ENCODE assay signal across 8 cellular contexts in genomic region chr3:33718595-33718907, GRCh38. TPM values are rescaled to one million over a fixed set of nuclear protein-coding genes. Genes with fewer than 3 reads are reported as not detected.
DNase-seq lines count a peak whose midpoint lies in the region; ATAC-seq and TF ChIP-seq lines count a peak whose summit lies in the region.

No MANE protein-coding gene starts in this region.

- peak; percentile 6 for DNase-seq in NCI-H510A treated with DMSO at 0.1 percent for 48 hours (lab: John Stamatoyannopoulos, UW)
- DNase-seq in NCI-H510A (lab: John Stamatoyannopoulos, UW) = no peak
- DNase-seq in SK-N-DZ (ENCODE audit: low spot score) = peak; percentile 5
- DNase-seq in foreskin fibroblast = no peak
- no peak for DNase-seq in gastrocnemius medialis
- no peak for DNase-seq in NCI-H146 (lab: John Stamatoyannopoulos, UW)
- DNase-seq in NK-92 treated with Interleukin-12 subunit alpha and Interleukin-12 subunit beta, amount 100 ng/mL, for 24 hours (lab: John Stamatoyannopoulos, UW) = no peak

- no peaks in the 10 kb centered on the region for H3K9me3 ChIP-seq in gastrocnemius medialis

- H3K4me3 ChIP-seq in foreskin fibroblast (ENCODE audit: low read depth in 1 of 2, low read length in 2 of 2) = peak overlapping the region; percentile 80
- H3K4me3 ChIP-seq in gastrocnemius medialis = peak overlapping the region; percentile 82 to 93 (median 88)

- no peak for TF ChIP-seq CTCF in foreskin fibroblast (IDR thresholded peaks at IDR 0.05; ENCODE audit: low read depth, low read length)
- TF ChIP-seq CTCF in gastrocnemius medialis (IDR thresholded peaks at IDR 0.05 in 4 of 5, conservative IDR thresholded peaks at IDR 0.05 in 1 of 5) = no peak

- no peak for TF ChIP-seq POLR2A in gastrocnemius medialis (IDR thresholded peaks at IDR 0.05)

- H3K27me3 ChIP-seq in gastrocnemius medialis = no peaks in the 10 kb centered on the region

- H3K4me1 ChIP-seq in gastrocnemius medialis = peaks cover 11 to 12% of the 10 kb centered on the region in 2 donors

- intact Hi-C loops in gastrocnemius medialis (cut with DNase I; ENCODE audit: low total_unique reads) = loop anchor here (1.0 to 10.0 kb wide), 5 partner anchors 59 to 604 kb away; partner anchors contain the start of genes CRTAP, PDCD6IP and UBP1

- ATAC-seq in gastrocnemius medialis (peak in 1 of 2 donors; percentile 4), HG03139 (IDR thresholded peaks at IDR 0.05; ENCODE audit: unreplicated experiment) (no peak)

- peak overlapping the region; percentile 93 to 99 (median 96) for H3K27ac ChIP-seq in gastrocnemius medialis

- in situ Hi-C loops in gastrocnemius medialis (cut with MboI; ENCODE audit: low sequenced_read_pairs in 4 of 4) = loop anchor here in 2 of 4 donors (10.0 kb wide), 2 partner anchors 64 to 84 kb away; no protein-coding TSS in a partner anchor

- H3K36me3 ChIP-seq in gastrocnemius medialis = no peaks in the 10 kb centered on the region

RNA-seq across cellular contexts. Expression of gene CLASP2, which starts 0.5 kb away (rescaled TPM):
- polyA plus RNA-seq in SK-N-DZ (2014; cell fraction: cytosol; rRNA removed) = 49.0 and 62.3 TPM in 2 replicates
- polyA plus RNA-seq in SK-N-DZ (2014; cell fraction: nucleus; rRNA removed) = 182 and 220 TPM in 2 replicates
- 10 to 100 TPM; 37.6 to 55.2 (median 44.6) TPM for total RNA-seq in gastrocnemius medialis

Comparison
In these comparisons a context has a peak if more than half of its experiments do, and no peak if none do; other contexts are left out.
1. DNase-seq: peak in NCI-H510A treated with DMSO at 0.1 percent for 48 hours (single experiment) and SK-N-DZ (single experiment); none in NCI-H510A (single experiment), foreskin fibroblast (0 of 2), gastrocnemius medialis (0 of 2), NCI-H146 (single experiment) and NK-92 treated with Interleukin-12 subunit alpha and Interleukin-12 subunit beta, amount 100 ng/mL, for 24 hours (single experiment).